In the genomic region with DNA sequence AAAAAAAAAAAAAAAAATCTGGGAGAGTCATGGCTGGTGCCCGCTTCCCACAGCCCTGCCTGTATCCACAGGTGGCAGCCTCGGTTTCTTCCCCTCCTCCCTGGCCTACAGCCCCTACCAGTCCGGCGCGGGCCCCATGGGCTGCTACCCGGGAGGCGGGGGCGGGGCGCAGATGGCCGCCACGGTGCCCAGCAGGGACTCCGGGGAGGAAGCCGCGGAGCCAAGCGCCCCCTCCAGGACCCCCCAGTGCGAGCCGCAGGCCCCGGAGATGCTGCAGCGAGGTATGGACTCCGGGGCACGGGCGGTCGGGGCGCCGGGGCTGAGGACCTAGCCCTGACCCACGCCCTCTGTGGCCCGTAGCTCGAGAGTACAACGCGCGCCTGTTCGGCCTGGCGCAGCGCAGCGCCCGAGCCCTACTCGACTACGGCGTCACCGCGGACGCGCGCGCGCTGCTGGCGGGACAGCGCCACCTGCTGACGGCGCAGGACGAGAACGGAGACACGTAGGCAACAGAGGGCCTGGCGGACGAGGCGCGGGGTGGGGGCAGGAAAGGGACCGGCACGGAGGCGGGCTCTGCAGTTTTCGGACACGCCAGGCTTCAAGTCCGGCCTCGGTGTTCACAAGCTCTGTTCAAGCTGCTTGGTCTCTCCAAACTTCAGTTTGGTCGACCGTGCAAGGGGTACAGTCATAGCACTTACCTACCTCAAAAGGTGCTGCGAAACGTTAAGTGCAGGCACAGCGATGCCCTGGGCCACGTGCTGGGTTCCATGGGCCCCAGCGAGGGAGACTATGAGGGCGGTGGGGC, we compare ENCODE assay signal across 1 cellular context.
A peak's percentile ranks its signal among the peaks of the same experiment; 100 is the strongest.
TF ChIP-seq lines count a peak whose summit lies in the region.

No MANE protein-coding gene starts in this region.

TF ChIP-seq in WTC11, 78 proteins besides CTCF, POLR2A, EP300 and RAD21 (continued from another document):
- TF ChIP-seq NR2C2 (CRISPR knock-in tag; IDR thresholded peaks at IDR 0.05) (no peak), FOXP1 (CRISPR knock-in tag; IDR thresholded peaks at IDR 0.05; ENCODE audit: borderline replicate concordance) (peak; percentile 38; the same call in 1 of the 2 replicates), NR1H2 (CRISPR knock-in tag; IDR thresholded peaks at IDR 0.05) (no peak), PRRX2 (CRISPR knock-in tag; IDR thresholded peaks at IDR 0.05) (no peak), ZNF423 (CRISPR knock-in tag; IDR thresholded peaks at IDR 0.05) (peak; percentile 95)
- TF ChIP-seq, protein P1, sequence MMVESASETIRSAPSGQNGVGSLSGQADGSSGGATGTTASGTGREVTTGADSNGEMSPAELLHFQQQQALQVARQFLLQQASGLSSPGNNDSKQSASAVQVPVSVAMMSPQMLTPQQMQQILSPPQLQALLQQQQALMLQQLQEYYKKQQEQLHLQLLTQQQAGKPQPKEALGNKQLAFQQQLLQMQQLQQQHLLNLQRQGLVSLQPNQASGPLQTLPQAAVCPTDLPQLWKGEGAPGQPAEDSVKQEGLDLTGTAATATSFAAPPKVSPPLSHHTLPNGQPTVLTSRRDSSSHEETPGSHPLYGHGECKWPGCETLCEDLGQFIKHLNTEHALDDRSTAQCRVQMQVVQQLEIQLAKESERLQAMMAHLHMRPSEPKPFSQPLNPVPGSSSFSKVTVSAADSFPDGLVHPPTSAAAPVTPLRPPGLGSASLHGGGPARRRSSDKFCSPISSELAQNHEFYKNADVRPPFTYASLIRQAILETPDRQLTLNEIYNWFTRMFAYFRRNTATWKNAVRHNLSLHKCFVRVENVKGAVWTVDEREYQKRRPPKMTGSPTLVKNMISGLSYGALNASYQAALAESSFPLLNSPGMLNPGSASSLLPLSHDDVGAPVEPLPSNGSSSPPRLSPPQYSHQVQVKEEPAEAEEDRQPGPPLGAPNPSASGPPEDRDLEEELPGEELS (CRISPR knock-in tag; IDR thresholded peaks at IDR 0.05), result 0 out of 2 replicates have a peak, but pooled peaks have one; percentile 41
- TF ChIP-seq, protein P2, sequence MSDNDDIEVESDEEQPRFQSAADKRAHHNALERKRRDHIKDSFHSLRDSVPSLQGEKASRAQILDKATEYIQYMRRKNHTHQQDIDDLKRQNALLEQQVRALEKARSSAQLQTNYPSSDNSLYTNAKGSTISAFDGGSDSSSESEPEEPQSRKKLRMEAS (CRISPR knock-in tag; IDR thresholded peaks at IDR 0.05), result peak; percentile 90
- TF ChIP-seq, protein P3, sequence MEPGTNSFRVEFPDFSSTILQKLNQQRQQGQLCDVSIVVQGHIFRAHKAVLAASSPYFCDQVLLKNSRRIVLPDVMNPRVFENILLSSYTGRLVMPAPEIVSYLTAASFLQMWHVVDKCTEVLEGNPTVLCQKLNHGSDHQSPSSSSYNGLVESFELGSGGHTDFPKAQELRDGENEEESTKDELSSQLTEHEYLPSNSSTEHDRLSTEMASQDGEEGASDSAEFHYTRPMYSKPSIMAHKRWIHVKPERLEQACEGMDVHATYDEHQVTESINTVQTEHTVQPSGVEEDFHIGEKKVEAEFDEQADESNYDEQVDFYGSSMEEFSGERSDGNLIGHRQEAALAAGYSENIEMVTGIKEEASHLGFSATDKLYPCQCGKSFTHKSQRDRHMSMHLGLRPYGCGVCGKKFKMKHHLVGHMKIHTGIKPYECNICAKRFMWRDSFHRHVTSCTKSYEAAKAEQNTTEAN (CRISPR knock-in tag; IDR thresholded peaks at IDR 0.05), result no peak
- TF ChIP-seq, protein P4, sequence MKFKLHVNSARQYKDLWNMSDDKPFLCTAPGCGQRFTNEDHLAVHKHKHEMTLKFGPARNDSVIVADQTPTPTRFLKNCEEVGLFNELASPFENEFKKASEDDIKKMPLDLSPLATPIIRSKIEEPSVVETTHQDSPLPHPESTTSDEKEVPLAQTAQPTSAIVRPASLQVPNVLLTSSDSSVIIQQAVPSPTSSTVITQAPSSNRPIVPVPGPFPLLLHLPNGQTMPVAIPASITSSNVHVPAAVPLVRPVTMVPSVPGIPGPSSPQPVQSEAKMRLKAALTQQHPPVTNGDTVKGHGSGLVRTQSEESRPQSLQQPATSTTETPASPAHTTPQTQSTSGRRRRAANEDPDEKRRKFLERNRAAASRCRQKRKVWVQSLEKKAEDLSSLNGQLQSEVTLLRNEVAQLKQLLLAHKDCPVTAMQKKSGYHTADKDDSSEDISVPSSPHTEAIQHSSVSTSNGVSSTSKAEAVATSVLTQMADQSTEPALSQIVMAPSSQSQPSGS (CRISPR knock-in tag; IDR thresholded peaks at IDR 0.05; ENCODE audit: borderline replicate concordance, low read depth), result no peak
